ENCODE assay signal across 8 cellular contexts in genomic region chr15:74995779-74996765, GRCh38. TPM values are rescaled to one million over a fixed set of nuclear protein-coding genes. Genes with fewer than 3 reads are reported as not detected.
DNase-seq lines count a peak whose midpoint lies in the region; ATAC-seq and TF ChIP-seq lines count a peak whose summit lies in the region.

No MANE protein-coding gene starts in this region.

- POLR2A ChIA-PET in activated CD4-positive, alpha-beta T cell treated with anti-CD3 and anti-CD28 coated beads for 36 hours (lab: Charles Lee), result interaction anchor here (1.0 to 1.5 kb wide), 3 partner anchors 27 to 209 kb away, joined by 3 to 10 read pairs (median 3); partner anchors contain the start of gene PPCDC

- H3K36me3 Mint-ChIP-seq in activated CD4-positive, alpha-beta T cell treated with anti-CD3 and anti-CD28 coated beads for 36 hours (ENCODE audit: low read depth), result no peaks in the 10 kb centered on the region
- H3K36me3 Mint-ChIP-seq in naive B cell, result peaks cover 5 to 7% of the 10 kb centered on the region in 2 donors

- no peak for TF ChIP-seq CTCF in OCI-LY3 (IDR thresholded peaks at IDR 0.05; ENCODE audit: low read depth, low read length)

- H3K4me3 ChIP-seq in OCI-LY3 (ENCODE audit: low read length) (peak overlapping the region; percentile 92), ectodermal cell (ENCODE audit: insufficient read depth, low read depth, low read length) (peak overlapping the region; percentile 74)

- no peaks in the 10 kb centered on the region for H3K36me3 ChIP-seq in OCI-LY3 (replicated peaks; ENCODE audit: low read depth, low read length)
- no peaks in the 10 kb centered on the region for H3K36me3 ChIP-seq in ectodermal cell (ENCODE audit: control insufficient read depth, insufficient read depth, low read length)

- H3K4me3 Mint-ChIP-seq in activated CD4-positive, alpha-beta T cell treated with anti-CD3 and anti-CD28 coated beads for 36 hours, result peak overlapping the region; percentile 69
- H3K4me3 Mint-ChIP-seq in naive B cell, result peak overlapping the region; percentile 70 to 88 (median 76)

- H3K4me2 ChIP-seq in OCI-LY3 (ENCODE audit: low read length), result peak overlapping the region; percentile 89

- peak overlapping the region; percentile 89 for H3K9ac ChIP-seq in OCI-LY3 (ENCODE audit: low read length)

- H3K27ac ChIP-seq in OCI-LY3 (ENCODE audit: low read length), result no peak overlapping the region
- H3K27ac ChIP-seq in ectodermal cell (ENCODE audit: insufficient read depth, low read depth, low read length, poor library complexity, severe bottlenecking), result no peak overlapping the region

- ATAC-seq in activated CD4-positive, alpha-beta T cell treated with anti-CD3 and anti-CD28 coated beads for 36 hours, result no peak
- no peak for ATAC-seq in naive B cell (ENCODE audit: low read depth in 2 of 2)
- no peak for ATAC-seq in HG03442 (IDR thresholded peaks at IDR 0.05; ENCODE audit: unreplicated experiment)
- ATAC-seq in HG02571 (IDR thresholded peaks at IDR 0.05; ENCODE audit: unreplicated experiment), result no peak

- H3K4me1 ChIP-seq in OCI-LY3 (ENCODE audit: low read length) (peaks cover 14% of the 10 kb centered on the region), ectodermal cell (ENCODE audit: control insufficient read depth, insufficient read depth, low read length) (peaks cover 4% of the 10 kb centered on the region)

- peak overlapping the region; percentile 73; the same call in 1 of the 2 replicates for H2AFZ ChIP-seq in OCI-LY3 (ENCODE audit: low read depth, low read length)

- no peaks in the 10 kb centered on the region for H4K20me1 ChIP-seq in OCI-LY3 (ENCODE audit: insufficient read depth, low read length)

- 8% methylated on average over 42 of the region's 42 CpGs for WGBS in ectodermal cell, 2 experiments

- H3K9me3 ChIP-seq in OCI-LY3 (ENCODE audit: insufficient read depth, low read length) (no peaks in the 10 kb centered on the region), ectodermal cell (ENCODE audit: control insufficient read depth, low read length) (no peaks in the 10 kb centered on the region)

- H3K27ac Mint-ChIP-seq in activated CD4-positive, alpha-beta T cell treated with anti-CD3 and anti-CD28 coated beads for 36 hours, result no peak overlapping the region
- H3K27ac Mint-ChIP-seq in naive B cell, result peak overlapping the region in 1 of 6 donors; percentile 47

- DNase-seq in activated CD4-positive, alpha-beta T cell treated with anti-CD3 and anti-CD28 coated beads for 36 hours, result peak; percentile 27
- no peak for DNase-seq in activated CD4-positive, alpha-beta T cell treated with anti-CD3 and anti-CD28 coated beads for 4 hours
- no peak for DNase-seq in naive B cell
- DNase-seq in stimulated activated CD8-positive, alpha-beta memory T cell treated with anti-CD3 and anti-CD28 coated beads, Interleukin-4, amount 100 ng/mL, for 48 hours, result no peak

- CTCF ChIA-PET in activated CD4-positive, alpha-beta T cell treated with anti-CD3 and anti-CD28 coated beads for 36 hours (lab: Charles Lee), result interaction anchor here (0.7 to 2.5 kb wide), 15 partner anchors 8 to 208 kb away, joined by 3 to 11 read pairs (median 3); partner anchors contain the start of genes C15orf39, MPI, PPCDC and RPP25

- no peaks in the 10 kb centered on the region for H3K9me3 Mint-ChIP-seq in activated CD4-positive, alpha-beta T cell treated with anti-CD3 and anti-CD28 coated beads for 36 hours (ENCODE audit: low read depth)
- H3K9me3 Mint-ChIP-seq in naive B cell, result peaks cover 0 to 6% (median 0%) of the 10 kb centered on the region in 7 donors

- H3K4me1 Mint-ChIP-seq in activated CD4-positive, alpha-beta T cell treated with anti-CD3 and anti-CD28 coated beads for 36 hours, result peaks cover 13% of the 10 kb centered on the region
- H3K4me1 Mint-ChIP-seq in naive B cell, result peaks cover 20 to 26% (median 24%) of the 10 kb centered on the region in 3 donors

- peaks cover 4% of the 10 kb centered on the region for H3K27me3 Mint-ChIP-seq in activated CD4-positive, alpha-beta T cell treated with anti-CD3 and anti-CD28 coated beads for 36 hours
- H3K27me3 Mint-ChIP-seq in naive B cell, result peaks cover 68 to 82% (median 78%) of the 10 kb centered on the region in 3 donors

- H3K79me2 ChIP-seq in OCI-LY3 (ENCODE audit: low read length), result no peaks in the 10 kb centered on the region; the same call in 1 of the 2 replicates

- intact Hi-C loops in activated CD4-positive, alpha-beta T cell treated with anti-CD3 and anti-CD28 coated beads for 36 hours (cut with DNase I, micrococcal nuclease), result loop anchor here (1.0 to 2.0 kb wide), 8 partner anchors 12 to 206 kb away; partner anchors contain the start of genes RPP25 (in 2 of the 2), COX5A (in 1 of the 2), CPLX3 (in 1 of the 2) and PPCDC (in 1 of the 2)

- peaks cover 20% of the 10 kb centered on the region; the same call in 1 of the 2 replicates for H3K27me3 ChIP-seq in OCI-LY3 (ENCODE audit: low read depth, low read length)
- peaks cover 23% of the 10 kb centered on the region for H3K27me3 ChIP-seq in ectodermal cell (ENCODE audit: control insufficient read depth, insufficient read depth, low read length, poor library complexity, severe bottlenecking)

RNA-seq across cellular contexts. Expression of gene SCAMP5, which starts 0.7 kb away (rescaled TPM):
- 1 to 10 TPM; 3.9 to 4.5 TPM for total RNA-seq in activated CD4-positive, alpha-beta T cell treated with anti-CD3 and anti-CD28 coated beads for 36 hours
- 27.5 TPM for polyA plus RNA-seq in ectodermal cell (2013, experiment 1 of 4)
- polyA plus RNA-seq in ectodermal cell (2013, experiment 2 of 4), result 26.4 TPM
- 19.9 TPM for polyA plus RNA-seq in ectodermal cell (2013, experiment 3 of 4)
- polyA plus RNA-seq in ectodermal cell (2013, experiment 4 of 4), result 23.9 TPM
- polyA plus RNA-seq in naive B cell (ENCODE audit: low read depth in 6 of 6), result not detected

RNA-seq across cellular contexts. Expression of gene PPCDC, which starts 27.3 kb away (rescaled TPM):
- 10 to 100 TPM; 23.3 to 24.0 TPM for total RNA-seq in activated CD4-positive, alpha-beta T cell treated with anti-CD3 and anti-CD28 coated beads for 36 hours
- polyA plus RNA-seq in ectodermal cell (2013, experiment 1 of 4), result 18.7 TPM
- 17.8 TPM for polyA plus RNA-seq in ectodermal cell (2013, experiment 2 of 4)
- polyA plus RNA-seq in ectodermal cell (2013, experiment 3 of 4), result 17.1 TPM
- 12.3 TPM for polyA plus RNA-seq in ectodermal cell (2013, experiment 4 of 4)
- polyA plus RNA-seq in naive B cell (ENCODE audit: low read depth in 6 of 6), result 1 to 10 TPM; 4.5 to 8.9 (median 7.1) TPM

RNA-seq across cellular contexts. Expression of gene RPP25, which starts 39.5 kb away (rescaled TPM):
- 1 to 10 TPM; 5.4 to 6.2 TPM for total RNA-seq in activated CD4-positive, alpha-beta T cell treated with anti-CD3 and anti-CD28 coated beads for 36 hours
- 8.4 TPM for polyA plus RNA-seq in ectodermal cell (2013, experiment 1 of 4)
- 6.7 TPM for polyA plus RNA-seq in ectodermal cell (2013, experiment 2 of 4)
- polyA plus RNA-seq in ectodermal cell (2013, experiment 3 of 4), result 7.4 TPM
- 6.8 TPM for polyA plus RNA-seq in ectodermal cell (2013, experiment 4 of 4)
- 1 to 10 TPM in 5 of 6 donors, under 1 TPM in 1; 0.92 to 3.6 (median 2.7) TPM for polyA plus RNA-seq in naive B cell (ENCODE audit: low read depth in 6 of 6)

RNA-seq across cellular contexts. Expression of gene COX5A, which starts 58.2 kb away (rescaled TPM):
- total RNA-seq in activated CD4-positive, alpha-beta T cell treated with anti-CD3 and anti-CD28 coated beads for 36 hours, result 100 to 1,000 TPM; 313 to 319 TPM
- 224 TPM for polyA plus RNA-seq in ectodermal cell (2013, experiment 1 of 4)
- polyA plus RNA-seq in ectodermal cell (2013, experiment 2 of 4), result 224 TPM
- 240 TPM for polyA plus RNA-seq in ectodermal cell (2013, experiment 3 of 4)
- polyA plus RNA-seq in ectodermal cell (2013, experiment 4 of 4), result 251 TPM
- polyA plus RNA-seq in naive B cell (ENCODE audit: low read depth in 6 of 6), result 100 to 1,000 TPM; 250 to 322 (median 270) TPM
